In the genomic region with DNA sequence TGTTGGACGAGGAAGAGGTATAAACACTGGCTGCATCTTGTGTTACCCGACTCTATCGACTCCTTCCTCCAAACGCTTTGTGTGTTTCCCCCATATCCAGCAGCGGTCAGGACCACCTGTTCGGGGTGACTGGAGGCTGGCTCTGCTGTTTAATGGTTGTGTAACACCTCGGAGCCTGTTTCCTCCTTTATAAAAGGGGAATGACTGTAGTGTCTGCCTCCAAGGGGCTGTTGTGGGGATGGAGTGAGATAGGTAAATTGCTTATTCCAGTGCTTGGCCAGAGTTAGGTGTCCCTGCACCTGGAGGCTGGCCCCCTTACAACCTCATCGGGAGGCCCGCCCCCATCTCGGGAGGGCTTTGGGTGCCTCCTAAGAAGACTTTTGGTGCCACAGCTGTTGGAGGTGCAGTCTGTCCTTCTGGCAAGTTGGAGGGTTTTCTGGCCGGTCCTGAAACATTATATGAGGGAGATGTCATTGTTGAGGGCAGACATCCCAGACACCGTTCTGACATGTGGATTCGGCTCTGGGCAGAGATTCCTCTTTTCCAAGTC, we compare ENCODE assay signal across 8 cellular contexts. TPM values are rescaled to one million over a fixed set of nuclear protein-coding genes. Genes with fewer than 3 reads are reported as not detected.
DNase-seq lines count a peak whose midpoint lies in the region; ATAC-seq and TF ChIP-seq lines count a peak whose summit lies in the region.

No MANE protein-coding gene starts in this region.

- peaks cover 9% of the 10 kb centered on the region for H3K27me3 Mint-ChIP-seq in endothelial cell (ENCODE audit: unreplicated experiment)

- H3K36me3 Mint-ChIP-seq in endothelial cell (ENCODE audit: low read depth, unreplicated experiment) = peaks cover 9% of the 10 kb centered on the region

- H3K4me1 ChIP-seq in Panc1 (ENCODE audit: control insufficient read depth, insufficient read depth, low read length) = peaks cover 28% of the 10 kb centered on the region
- H3K4me1 ChIP-seq in neutrophil (ENCODE audit: control insufficient read depth in 1 of 2, insufficient read depth in 1 of 2, low read depth in 1 of 2, low read length in 1 of 2) = peaks cover 56 to 58% of the 10 kb centered on the region in 2 experiments

- H3K27ac ChIP-seq in Panc1 (ENCODE audit: low read length) (peak overlapping the region; percentile 91), neutrophil (peak overlapping the region; percentile 87)

- no TSS peak for BruUV-seq in Panc1 (replicated peaks; lab: Mats Ljungman, UMichigan)

- POLR2A ChIA-PET in Panc1 (lab: Charles Lee) = interaction anchor here (1.5 kb wide), 1 partner anchor 18 kb away, joined by 7 read pairs; no protein-coding TSS in a partner anchor

- H3K27me3 ChIP-seq in Panc1 (ENCODE audit: control insufficient read depth, insufficient read depth, low read length) = no peaks in the 10 kb centered on the region
- no peaks in the 10 kb centered on the region for H3K27me3 ChIP-seq in neutrophil

- CTCF ChIA-PET in Panc1 (lab: Charles Lee) = interaction anchor here (0.5 to 0.6 kb wide), 3 partner anchors 25 to 187 kb away, joined by 3 to 5 read pairs (median 4); no protein-coding TSS in a partner anchor

- H3K4me3 Mint-ChIP-seq in endothelial cell (ENCODE audit: unreplicated experiment) = peak overlapping the region; percentile 94

- DNase-seq in NCI-H146 (lab: John Stamatoyannopoulos, UW) (peak; percentile 11), NCI-H146 treated with DMSO at 0.1 percent for 48 hours (lab: John Stamatoyannopoulos, UW; ENCODE audit: unreplicated experiment) (no peak), Panc1 (ENCODE audit: low read depth, low spot score) (no peak), endothelial cell (ENCODE audit: low spot score) (no peak), SHP77 (lab: John Stamatoyannopoulos, UW) (no peak), NCI-H1048 (lab: John Stamatoyannopoulos, UW) (no peak)
- DNase-seq in activated CD4-positive, CD25-positive, alpha-beta regulatory T cell (lab: John Stamatoyannopoulos, UW) = no peak

- intact Hi-C loops in Panc1 (cut with micrococcal nuclease; ENCODE audit: unreplicated experiment) = no loop called here

- H3K4me3 ChIP-seq in Panc1 (ENCODE audit: low read depth in 2 of 2, low read length in 2 of 2) = peak overlapping the region; percentile 62 to 76
- H3K4me3 ChIP-seq in neutrophil (ENCODE audit: low read depth in 1 of 2, low read length in 1 of 2) = peak overlapping the region; percentile 94 to 95

- H3K9me3 Mint-ChIP-seq in endothelial cell (ENCODE audit: unreplicated experiment) = no peaks in the 10 kb centered on the region

- H3K9me3 ChIP-seq in Panc1 (ENCODE audit: control insufficient read depth, insufficient read depth, low read depth, low read length) (no peaks in the 10 kb centered on the region), neutrophil (no peaks in the 10 kb centered on the region)

- in situ Hi-C loops in Panc1 (cut with HindIII; ENCODE audit: low pct_unique_long_range_greater_than_20kb, low sequenced_read_pairs) = no loop called here

- H3K36me3 ChIP-seq in Panc1 (ENCODE audit: control insufficient read depth, insufficient read depth, low read length) (peaks cover 2% of the 10 kb centered on the region; the same call in 1 of the 2 replicates), neutrophil (no peaks in the 10 kb centered on the region)

- TF ChIP-seq CTCF in Panc1 (IDR thresholded peaks at IDR 0.05) (no peak), endothelial cell (IDR thresholded peaks at IDR 0.05; ENCODE audit: unreplicated experiment) (no peak), neutrophil (IDR thresholded peaks at IDR 0.05) (no peak)

- H3K27ac Mint-ChIP-seq in endothelial cell (ENCODE audit: unreplicated experiment) = peak overlapping the region; percentile 89

- peaks cover 44% of the 10 kb centered on the region for H3K4me1 Mint-ChIP-seq in endothelial cell (ENCODE audit: unreplicated experiment)

- no peak for ATAC-seq in Panc1

RNA-seq across cellular contexts. Expression of gene MLXIP, which starts 1.1 kb away (rescaled TPM):
- total RNA-seq in Panc1 (2021; ENCODE audit: unreplicated experiment) (124 TPM), endothelial cell (ENCODE audit: unreplicated experiment) (63.3 TPM)
- 115 TPM for polyA plus RNA-seq in Panc1 (2012; ENCODE audit: insufficient read length)

RNA-seq across cellular contexts. Expression of gene BCL7A, which starts 57.9 kb away (rescaled TPM):
- total RNA-seq in Panc1 (2021; ENCODE audit: unreplicated experiment) (14.5 TPM), endothelial cell (ENCODE audit: unreplicated experiment) (6.2 TPM)
- 15.1 TPM for polyA plus RNA-seq in Panc1 (2012; ENCODE audit: insufficient read length)
